15 cellular contexts compared by ENCODE assay signal in genomic region chr7:78620931-78621330, GRCh38.
DNase-seq lines count a peak whose midpoint lies in the region; ATAC-seq and TF ChIP-seq lines count a peak whose summit lies in the region.
"Had no signal": no experiment of that assay in that cellular context is flagged by ENCODE, and none has a peak within 500 bp of the region (broad histone marks: within the 10 kb centered on the region; RNA-seq: fewer than 3 reads in every experiment).

No MANE protein-coding gene starts in this region.

- ATAC-seq in GM21360 (IDR thresholded peaks at IDR 0.05; ENCODE audit: unreplicated experiment) (no peak), GM21529 (IDR thresholded peaks at IDR 0.05; ENCODE audit: unreplicated experiment) (no peak), GM18520 (IDR thresholded peaks at IDR 0.05; ENCODE audit: unreplicated experiment) (no peak)
- ATAC-seq: body of pancreas; naive thymus-derived CD8-positive, alpha-beta T cell had no signal

- TF ChIP-seq CTCF in LNCaP clone FGC (IDR thresholded peaks at IDR 0.05; ENCODE audit: control insufficient read depth, extremely low read depth, insufficient read depth), result no peak

- DNase-seq in ELR (ENCODE audit: low read depth) (peak; percentile 18), LNCaP clone FGC (ENCODE audit: low read depth) (peak; percentile 10), astrocyte of the hippocampus (ENCODE audit: low read depth, low spot score) (peak; percentile 44), iPS-NIHi11 (ENCODE audit: low spot score) (peak; percentile 59), AG20443 (ENCODE audit: low spot score) (no peak)
- DNase-seq: activated B cell treated with CpG ODN at 0.5 μM for 24 hours; activated T-cell treated with anti-CD3 and anti-CD28 coated beads, Interleukin-2, amount 50 U/mL, for 24 hours; body of pancreas; naive thymus-derived CD8-positive, alpha-beta T cell; NCI-H2171 treated with DMSO at 0.1 percent for 48 hours; Right ventricle myocardium superior; sigmoid colon had no signal

- H3K4me3 ChIP-seq in LNCaP clone FGC (ENCODE audit: low read depth, low read length), result no peak overlapping the region
- H3K4me3 ChIP-seq: body of pancreas, sigmoid colon had no signal
